25 cellular contexts compared by ENCODE assay signal in genomic region chr18:55115606-55116005, GRCh38.
"Had no signal": no experiment of that assay in that cellular context is flagged by ENCODE, and none has a peak within 500 bp of the region (broad histone marks: within the 10 kb centered on the region; RNA-seq: fewer than 3 reads in every experiment).

No MANE protein-coding gene starts in this region.

- H3K9me3 Mint-ChIP-seq: activated naive CD4-positive, alpha-beta T cell treated with anti-CD3 and anti-CD28 coated beads, Interleukin-2, amount 10 ng/mL, durations not matched to agents 7 days and 5 days; activated T-cell treated with anti-CD3 and anti-CD28 coated beads, Interleukin-2, amount 50 U/mL, for 24 hours; activated T-helper 2 cell treated with anti-CD3 and anti-CD28 coated beads, Interferon-gamma antibody, Interleukin-2, Interleukin-4, amounts not matched to agents 10 μg/mL and 5 μg/mL and 100 μg/mL, durations not matched to agents 14 hours and 24 hours and 36 hours; stimulated activated effector memory CD8-positive, alpha-beta T cell treated with anti-CD3 and anti-CD28 coated beads, Interleukin-12 subunit alpha, Interleukin-12 subunit beta, amount 100 ng/mL, for 72 hours; WTC11 had no signal

- H3K36me3 Mint-ChIP-seq: activated naive CD4-positive, alpha-beta T cell treated with anti-CD3 and anti-CD28 coated beads, Interleukin-2, amount 10 ng/mL, durations not matched to agents 7 days and 5 days; natural killer cell; stimulated activated effector memory CD8-positive, alpha-beta T cell treated with anti-CD3 and anti-CD28 coated beads, Interleukin-12 subunit alpha, Interleukin-12 subunit beta, amount 100 ng/mL, for 72 hours; WTC11 had no signal

- ATAC-seq: left lobe of liver, natural killer cell, pancreas, psoas muscle, right cardiac atrium, WTC11 had no signal

- H3K36me3 ChIP-seq: esophagus squamous epithelium, neutrophil, pancreas, stomach, suprapubic skin, transverse colon had no signal

- H3K9me3 ChIP-seq: esophagus squamous epithelium, neutrophil, pancreas, psoas muscle, stomach, suprapubic skin, transverse colon had no signal

- H3K4me1 Mint-ChIP-seq: activated naive CD4-positive, alpha-beta T cell treated with anti-CD3 and anti-CD28 coated beads, Interleukin-2, amount 10 ng/mL, durations not matched to agents 7 days and 5 days; natural killer cell; stimulated activated effector memory CD8-positive, alpha-beta T cell treated with anti-CD3 and anti-CD28 coated beads, Interleukin-12 subunit alpha, Interleukin-12 subunit beta, amount 100 ng/mL, for 72 hours; WTC11 had no signal

- H3K4me3 ChIP-seq: coronary artery, esophagus squamous epithelium, pancreas, psoas muscle, skin epidermis, stomach, suprapubic skin, transverse colon had no signal

- H3K27me3 ChIP-seq: esophagus squamous epithelium, neutrophil, pancreas, stomach, suprapubic skin, transverse colon had no signal

- H3K4me3 Mint-ChIP-seq: activated naive CD4-positive, alpha-beta T cell treated with anti-CD3 and anti-CD28 coated beads, Interleukin-2, amount 10 ng/mL, durations not matched to agents 7 days and 5 days; activated T-cell treated with anti-CD3 and anti-CD28 coated beads, Interleukin-2, amount 50 U/mL, for 24 hours; natural killer cell; stimulated activated effector memory CD8-positive, alpha-beta T cell treated with anti-CD3 and anti-CD28 coated beads, Interleukin-12 subunit alpha, Interleukin-12 subunit beta, amount 100 ng/mL, for 72 hours; WTC11 had no signal

- H3K4me1 ChIP-seq: esophagus squamous epithelium, pancreas, psoas muscle, transverse colon had no signal

- H3K27ac ChIP-seq: coronary artery, esophagus squamous epithelium, neutrophil, pancreas, psoas muscle, stomach, suprapubic skin, transverse colon had no signal

- H3K27ac Mint-ChIP-seq: activated naive CD4-positive, alpha-beta T cell treated with anti-CD3 and anti-CD28 coated beads, Interleukin-2, amount 10 ng/mL, durations not matched to agents 7 days and 5 days; activated T-cell treated with anti-CD3 and anti-CD28 coated beads, Interleukin-2, amount 50 U/mL, for 24 hours; activated T-helper 2 cell treated with anti-CD3 and anti-CD28 coated beads, Interferon-gamma antibody, Interleukin-2, Interleukin-4, amounts not matched to agents 10 μg/mL and 5 μg/mL and 100 μg/mL, durations not matched to agents 14 hours and 24 hours and 36 hours; natural killer cell; stimulated activated effector memory CD8-positive, alpha-beta T cell treated with anti-CD3 and anti-CD28 coated beads, Interleukin-12 subunit alpha, Interleukin-12 subunit beta, amount 100 ng/mL, for 72 hours; WTC11 had no signal

- H3K27me3 Mint-ChIP-seq: activated naive CD4-positive, alpha-beta T cell treated with anti-CD3 and anti-CD28 coated beads, Interleukin-2, amount 10 ng/mL, durations not matched to agents 7 days and 5 days; activated T-cell treated with anti-CD3 and anti-CD28 coated beads, Interleukin-2, amount 50 U/mL, for 24 hours had no signal

- DNase-seq: activated CD8-positive, alpha-beta memory T cell treated with anti-CD3 and anti-CD28 coated beads for 24 hours; activated CD8-positive, alpha-beta memory T cell treated with anti-CD3 and anti-CD28 coated beads, Interleukin-2, amount 50 U/mL, for 4 hours; activated naive CD4-positive, alpha-beta T cell treated with anti-CD3 and anti-CD28 coated beads, Interleukin-2, amount 10 ng/mL, durations not matched to agents 7 days and 5 days; activated T-cell treated with anti-CD3 and anti-CD28 coated beads, Interleukin-2, amount 50 U/mL, for 24 hours; amygdala; cerebellar nuclear complex; esophagus squamous epithelium; kidney; midbrain; natural killer cell; pancreas; psoas muscle; right cardiac atrium; stimulated activated CD4-positive, alpha-beta T cell treated with anti-CD3 and anti-CD28 coated beads, Interleukin-1b, Interleukin-23, amount 100 ng/mL, for 48 hours; stomach; T-helper 9 cell; transverse colon had no signal
